Comparison of ENCODE assay signal across 25 cellular contexts in the genomic region with DNA sequence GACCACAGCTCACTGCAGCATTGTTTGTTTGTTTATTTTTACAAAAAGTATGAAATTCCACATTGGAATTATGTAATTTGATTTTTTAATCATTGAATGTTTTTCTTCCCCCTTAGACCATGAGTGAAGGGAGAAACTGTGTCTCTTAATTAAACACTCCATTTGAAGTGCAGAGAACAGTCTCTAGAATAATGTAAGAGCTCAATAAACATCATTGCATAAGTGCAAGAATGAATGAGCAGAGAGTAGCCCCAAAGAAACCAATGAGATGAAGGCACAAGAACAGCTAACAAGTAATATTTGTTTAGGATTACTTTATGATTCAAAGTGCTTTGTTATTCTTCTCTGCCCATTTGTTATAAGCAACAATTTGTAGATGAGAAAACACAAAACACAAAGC.
"Had no signal": no experiment of that assay in that cellular context is flagged by ENCODE, and none has a peak within 500 bp of the region (broad histone marks: within the 10 kb centered on the region; RNA-seq: fewer than 3 reads in every experiment).

No MANE protein-coding gene starts in this region.

- H3K4me3 ChIP-seq: stomach, suprapubic skin, testis, thoracic aorta, thyroid gland, tibial artery, tibial nerve, transverse colon, upper lobe of left lung, uterus, vagina had no signal

- DNase-seq: stimulated activated CD4-positive, alpha-beta T cell treated with anti-CD3 and anti-CD28 coated beads, Interleukin-2, amount 100 ng/mL, for 24 hours; stimulated activated CD4-positive, alpha-beta T cell treated with anti-CD3 and anti-CD28 coated beads, Interleukin-2, amount 100 ng/mL, for 48 hours; stimulated activated CD4-positive, alpha-beta T cell treated with anti-CD3 and anti-CD28 coated beads, Interleukin-4, amount 100 ng/mL, for 1 hour; stimulated activated CD4-positive, alpha-beta T cell treated with anti-CD3 and anti-CD28 coated beads, Interleukin-4, amount 100 ng/mL, for 24 hours; stimulated activated CD8-positive, alpha-beta memory T cell treated with anti-CD3 and anti-CD28 coated beads, Interleukin-4, amount 100 ng/mL, for 48 hours; stimulated activated naive B cell treated with anti-CD40 and anti-IgM and Interleukin-4, amounts not matched to agents 10 μg/mL and 1 μg/mL and 100 μg/mL, for 72 hours; stimulated activated naive CD4-positive, alpha-beta T cell; stimulated activated naive CD4-positive, alpha-beta T cell treated with Interleukin-2 at 50 U/mL for 16 hours; stimulated activated naive CD8-positive, alpha-beta T cell treated with anti-CD3 and anti-CD28 coated beads, Interleukin-15, amount 100 ng/mL, for 72 hours; stimulated activated naive CD8-positive, alpha-beta T cell treated with anti-CD3 and anti-CD28 coated beads, Interleukin-15, Interleukin-2, amounts not matched to agents 100 U/mL and 50 U/mL, for 24 hours; stomach; substantia nigra; testis; thyroid gland; tibial artery; transverse colon; trophoblast cell; upper lobe of left lung; uterus had no signal

- H3K9me3 ChIP-seq: stomach, suprapubic skin, testis, thoracic aorta, thyroid gland, tibial artery, tibial nerve, transverse colon, upper lobe of left lung, uterus, vagina had no signal

- H3K36me3 ChIP-seq: stomach, suprapubic skin, thoracic aorta, thyroid gland, tibial artery, tibial nerve, transverse colon, upper lobe of left lung, uterus, vagina had no signal

- H3K27me3 ChIP-seq: stomach, suprapubic skin, testis, thyroid gland, tibial artery, tibial nerve, transverse colon, upper lobe of left lung, uterus, vagina had no signal

- H3K4me1 ChIP-seq: stomach, suprapubic skin, testis, thyroid gland, tibial artery, tibial nerve, transverse colon, uterus, vagina had no signal

- H3K27ac ChIP-seq: stomach, suprapubic skin, testis, thoracic aorta, thyroid gland, tibial artery, tibial nerve, transverse colon, upper lobe of left lung, uterus, vagina had no signal

- ATAC-seq: stimulated activated effector memory CD8-positive, alpha-beta T cell treated with anti-CD3 and anti-CD28 coated beads, Interleukin-12 subunit alpha, Interleukin-12 subunit beta, amount 100 ng/mL, for 72 hours; stimulated activated memory B cell treated with anti-CD40 and anti-IgM and Interleukin-4, amounts not matched to agents 10 μg/mL and 1 μg/mL and 100 μg/mL, for 72 hours; stimulated activated naive B cell treated with anti-CD40 and anti-IgM and Interleukin-4, amounts not matched to agents 10 μg/mL and 1 μg/mL and 100 μg/mL, for 72 hours; stimulated activated naive CD8-positive, alpha-beta T cell treated with anti-CD3 and anti-CD28 coated beads, Interleukin-15, amount 100 ng/mL, for 72 hours; stimulated activated naive CD8-positive, alpha-beta T cell treated with anti-CD3 and anti-CD28 coated beads, Interleukin-15, Interleukin-2, amounts not matched to agents 100 U/mL and 50 U/mL, for 24 hours had no signal
